In genomic region chrX:75149654-75150053, GRCh38 we compare ENCODE assay signal across 1 cellular context.
TF ChIP-seq lines count a peak whose summit lies in the region.

No MANE protein-coding gene starts in this region.

TF ChIP-seq in GM12878, 131 proteins besides CTCF, POLR2A, EP300 and RAD21:
- TF ChIP-seq, protein P1, sequence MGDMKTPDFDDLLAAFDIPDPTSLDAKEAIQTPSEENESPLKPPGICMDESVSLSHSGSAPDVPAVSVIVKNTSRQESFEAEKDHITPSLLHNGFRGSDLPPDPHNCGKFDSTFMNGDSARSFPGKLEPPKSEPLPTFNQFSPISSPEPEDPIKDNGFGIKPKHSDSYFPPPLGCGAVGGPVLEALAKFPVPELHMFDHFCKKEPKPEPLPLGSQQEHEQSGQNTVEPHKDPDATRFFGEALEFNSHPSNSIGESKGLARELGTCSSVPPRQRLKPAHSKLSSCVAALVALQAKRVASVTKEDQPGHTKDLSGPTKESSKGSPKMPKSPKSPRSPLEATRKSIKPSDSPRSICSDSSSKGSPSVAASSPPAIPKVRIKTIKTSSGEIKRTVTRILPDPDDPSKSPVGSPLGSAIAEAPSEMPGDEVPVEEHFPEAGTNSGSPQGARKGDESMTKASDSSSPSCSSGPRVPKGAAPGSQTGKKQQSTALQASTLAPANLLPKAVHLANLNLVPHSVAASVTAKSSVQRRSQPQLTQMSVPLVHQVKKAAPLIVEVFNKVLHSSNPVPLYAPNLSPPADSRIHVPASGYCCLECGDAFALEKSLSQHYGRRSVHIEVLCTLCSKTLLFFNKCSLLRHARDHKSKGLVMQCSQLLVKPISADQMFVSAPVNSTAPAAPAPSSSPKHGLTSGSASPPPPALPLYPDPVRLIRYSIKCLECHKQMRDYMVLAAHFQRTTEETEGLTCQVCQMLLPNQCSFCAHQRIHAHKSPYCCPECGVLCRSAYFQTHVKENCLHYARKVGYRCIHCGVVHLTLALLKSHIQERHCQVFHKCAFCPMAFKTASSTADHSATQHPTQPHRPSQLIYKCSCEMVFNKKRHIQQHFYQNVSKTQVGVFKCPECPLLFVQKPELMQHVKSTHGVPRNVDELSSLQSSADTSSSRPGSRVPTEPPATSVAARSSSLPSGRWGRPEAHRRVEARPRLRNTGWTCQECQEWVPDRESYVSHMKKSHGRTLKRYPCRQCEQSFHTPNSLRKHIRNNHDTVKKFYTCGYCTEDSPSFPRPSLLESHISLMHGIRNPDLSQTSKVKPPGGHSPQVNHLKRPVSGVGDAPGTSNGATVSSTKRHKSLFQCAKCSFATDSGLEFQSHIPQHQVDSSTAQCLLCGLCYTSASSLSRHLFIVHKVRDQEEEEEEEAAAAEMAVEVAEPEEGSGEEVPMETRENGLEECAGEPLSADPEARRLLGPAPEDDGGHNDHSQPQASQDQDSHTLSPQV (IDR thresholded peaks at IDR 0.05) = no peak
- TF ChIP-seq JUNB (IDR thresholded peaks at IDR 0.05) = no peak
- TF ChIP-seq E2F4 (IDR thresholded peaks at IDR 0.05; ENCODE audit: low read depth, low read length) = no peak
- no peak for TF ChIP-seq RELA (IDR thresholded peaks at IDR 0.05; ENCODE audit: borderline replicate concordance, partially characterized antibody)
- no peak for TF ChIP-seq GATAD2B (conservative IDR thresholded peaks at IDR 0.05; ENCODE audit: low read depth)
- TF ChIP-seq MTA3 (IDR thresholded peaks at IDR 0.05; ENCODE audit: borderline replicate concordance, low read length) = no peak
- TF ChIP-seq EGR1 (IDR thresholded peaks at IDR 0.05; ENCODE audit: borderline replicate concordance in 1 of 2, low read depth in 2 of 2, low read length in 2 of 2) = no peak
- TF ChIP-seq, protein P2, sequence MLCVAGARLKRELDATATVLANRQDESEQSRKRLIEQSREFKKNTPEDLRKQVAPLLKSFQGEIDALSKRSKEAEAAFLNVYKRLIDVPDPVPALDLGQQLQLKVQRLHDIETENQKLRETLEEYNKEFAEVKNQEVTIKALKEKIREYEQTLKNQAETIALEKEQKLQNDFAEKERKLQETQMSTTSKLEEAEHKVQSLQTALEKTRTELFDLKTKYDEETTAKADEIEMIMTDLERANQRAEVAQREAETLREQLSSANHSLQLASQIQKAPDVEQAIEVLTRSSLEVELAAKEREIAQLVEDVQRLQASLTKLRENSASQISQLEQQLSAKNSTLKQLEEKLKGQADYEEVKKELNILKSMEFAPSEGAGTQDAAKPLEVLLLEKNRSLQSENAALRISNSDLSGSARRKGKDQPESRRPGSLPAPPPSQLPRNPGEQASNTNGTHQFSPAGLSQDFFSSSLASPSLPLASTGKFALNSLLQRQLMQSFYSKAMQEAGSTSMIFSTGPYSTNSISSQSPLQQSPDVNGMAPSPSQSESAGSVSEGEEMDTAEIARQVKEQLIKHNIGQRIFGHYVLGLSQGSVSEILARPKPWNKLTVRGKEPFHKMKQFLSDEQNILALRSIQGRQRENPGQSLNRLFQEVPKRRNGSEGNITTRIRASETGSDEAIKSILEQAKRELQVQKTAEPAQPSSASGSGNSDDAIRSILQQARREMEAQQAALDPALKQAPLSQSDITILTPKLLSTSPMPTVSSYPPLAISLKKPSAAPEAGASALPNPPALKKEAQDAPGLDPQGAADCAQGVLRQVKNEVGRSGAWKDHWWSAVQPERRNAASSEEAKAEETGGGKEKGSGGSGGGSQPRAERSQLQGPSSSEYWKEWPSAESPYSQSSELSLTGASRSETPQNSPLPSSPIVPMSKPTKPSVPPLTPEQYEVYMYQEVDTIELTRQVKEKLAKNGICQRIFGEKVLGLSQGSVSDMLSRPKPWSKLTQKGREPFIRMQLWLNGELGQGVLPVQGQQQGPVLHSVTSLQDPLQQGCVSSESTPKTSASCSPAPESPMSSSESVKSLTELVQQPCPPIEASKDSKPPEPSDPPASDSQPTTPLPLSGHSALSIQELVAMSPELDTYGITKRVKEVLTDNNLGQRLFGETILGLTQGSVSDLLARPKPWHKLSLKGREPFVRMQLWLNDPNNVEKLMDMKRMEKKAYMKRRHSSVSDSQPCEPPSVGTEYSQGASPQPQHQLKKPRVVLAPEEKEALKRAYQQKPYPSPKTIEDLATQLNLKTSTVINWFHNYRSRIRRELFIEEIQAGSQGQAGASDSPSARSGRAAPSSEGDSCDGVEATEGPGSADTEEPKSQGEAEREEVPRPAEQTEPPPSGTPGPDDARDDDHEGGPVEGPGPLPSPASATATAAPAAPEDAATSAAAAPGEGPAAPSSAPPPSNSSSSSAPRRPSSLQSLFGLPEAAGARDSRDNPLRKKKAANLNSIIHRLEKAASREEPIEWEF (IDR thresholded peaks at IDR 0.05; ENCODE audit: insufficient replicate concordance, low read depth, low read length) = no peak
- no peak for TF ChIP-seq MLLT1 (IDR thresholded peaks at IDR 0.05)
- no peak for TF ChIP-seq WRNIP1 (IDR thresholded peaks at IDR 0.05; ENCODE audit: borderline replicate concordance, low read depth, low read length)
